In the genomic region with DNA sequence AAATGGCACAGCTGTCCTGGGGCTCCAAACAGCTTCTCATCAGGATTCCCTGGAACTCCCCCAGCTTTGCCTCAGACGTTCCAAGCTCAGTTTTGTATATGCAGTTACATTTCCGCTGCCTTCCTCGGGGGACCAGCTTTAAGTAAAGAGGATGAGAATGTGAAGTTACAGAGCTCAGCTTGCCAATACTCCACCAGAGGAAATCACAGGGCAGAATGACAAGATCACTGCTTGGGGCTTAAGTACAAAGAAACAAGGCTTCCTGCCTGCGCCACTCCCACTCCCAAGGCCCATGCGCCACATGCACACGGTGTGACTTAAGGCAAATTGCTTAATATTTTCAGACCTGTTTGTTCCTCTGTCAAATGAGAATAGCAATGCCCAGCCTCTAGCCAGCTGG, we compare ENCODE assay signal across 26 cellular contexts.
"Had no signal": no experiment of that assay in that cellular context is flagged by ENCODE, and none has a peak within 500 bp of the region (broad histone marks: within the 10 kb centered on the region; RNA-seq: fewer than 3 reads in every experiment).

No MANE protein-coding gene starts in this region.

- H3K36me3 ChIP-seq: adrenal gland, ascending aorta, gastroesophageal sphincter, sigmoid colon, spleen, tibial artery had no signal

- DNase-seq: activated B cell treated with CpG ODN at 0.5 μM for 24 hours; activated CD4-positive, alpha-beta T cell treated with anti-CD3 and anti-CD28 coated beads for 36 hours; activated CD4-positive, alpha-beta T cell treated with anti-CD3 and anti-CD28 coated beads, Interleukin-2, amount 50 U/mL, for 48 hours; activated CD8-positive, alpha-beta memory T cell treated with anti-CD3 and anti-CD28 coated beads, Interleukin-2, amount 50 U/mL, for 48 hours; activated naive CD4-positive, alpha-beta T cell; activated T-cell treated with anti-CD3 and anti-CD28 coated beads, Interleukin-2, amount 50 U/mL, for 4 hours; adrenal gland; central memory CD4-positive, alpha-beta T cell; dorsolateral prefrontal cortex; effector memory CD8-positive, alpha-beta T cell; head of caudate nucleus; nucleus accumbens; sigmoid colon; spleen; stimulated activated CD4-positive, alpha-beta T cell treated with anti-CD3 and anti-CD28 coated beads, Interleukin-4, amount 100 ng/mL, for 4 hours; T1000; tibial artery had no signal

- H3K36me3 Mint-ChIP-seq: activated naive CD8-positive, alpha-beta T cell; memory B cell had no signal

- H3K4me1 ChIP-seq: adrenal gland, ascending aorta, gastroesophageal sphincter, spleen, tibial artery had no signal

- H3K4me3 Mint-ChIP-seq: activated B cell treated with CpG ODN at 0.5 μM for 24 hours; activated CD4-positive, alpha-beta T cell treated with anti-CD3 and anti-CD28 coated beads for 36 hours; activated naive CD8-positive, alpha-beta T cell; activated T-cell treated with anti-CD3 and anti-CD28 coated beads, Interleukin-2, amount 50 U/mL, for 4 hours; effector memory CD8-positive, alpha-beta T cell; memory B cell; nephron; stimulated activated naive CD8-positive, alpha-beta T cell treated with anti-CD3 and anti-CD28 coated beads, Interleukin-15, Interleukin-2, amounts not matched to agents 100 ng/mL and 50 ng/mL, for 24 hours; T-helper 1 cell treated with Interleukin-12 subunit alpha and Interleukin-12 subunit beta and Interleukin-4 antibody, amounts not matched to agents 30 μg/mL and 1 μg/mL, for 36 hours had no signal

- H3K27ac ChIP-seq: adrenal gland, ascending aorta, dorsolateral prefrontal cortex, gastroesophageal sphincter, sigmoid colon, tibial artery had no signal

- H3K4me3 ChIP-seq: adrenal gland, ascending aorta, dorsolateral prefrontal cortex, gastroesophageal sphincter, sigmoid colon, spleen, tibial artery had no signal

- H3K27ac Mint-ChIP-seq: activated B cell treated with CpG ODN at 0.5 μM for 24 hours; activated CD4-positive, alpha-beta T cell treated with anti-CD3 and anti-CD28 coated beads for 36 hours; activated naive CD8-positive, alpha-beta T cell; activated T-helper 2 cell treated with anti-CD3 and anti-CD28 coated beads, Interferon-gamma antibody, Interleukin-2, Interleukin-4, amounts not matched to agents 10 μg/mL and 5 μg/mL and 100 μg/mL, durations not matched to agents 14 hours and 24 hours and 36 hours; effector memory CD8-positive, alpha-beta T cell; memory B cell; stimulated activated naive CD8-positive, alpha-beta T cell treated with anti-CD3 and anti-CD28 coated beads, Interleukin-15, Interleukin-2, amounts not matched to agents 100 ng/mL and 50 ng/mL, for 24 hours; T-helper 1 cell treated with Interleukin-12 subunit alpha and Interleukin-12 subunit beta and Interleukin-4 antibody, amounts not matched to agents 30 μg/mL and 1 μg/mL, for 36 hours had no signal

- H3K9me3 ChIP-seq: adrenal gland, ascending aorta, gastroesophageal sphincter, sigmoid colon, tibial artery had no signal

- H3K27me3 ChIP-seq: adrenal gland, ascending aorta, dorsolateral prefrontal cortex, gastroesophageal sphincter, sigmoid colon, spleen, tibial artery had no signal

- ATAC-seq: activated CD4-positive, alpha-beta T cell treated with anti-CD3 and anti-CD28 coated beads for 36 hours; activated T-cell treated with anti-CD3 and anti-CD28 coated beads, Interleukin-2, amount 50 U/mL, for 4 hours; effector memory CD8-positive, alpha-beta T cell; esophagus mucosa; gastroesophageal sphincter had no signal

- H3K27me3 Mint-ChIP-seq: activated B cell treated with CpG ODN at 0.5 μM for 24 hours; activated CD4-positive, alpha-beta T cell treated with anti-CD3 and anti-CD28 coated beads for 36 hours; activated naive CD8-positive, alpha-beta T cell; effector memory CD8-positive, alpha-beta T cell; memory B cell; stimulated activated naive CD8-positive, alpha-beta T cell treated with anti-CD3 and anti-CD28 coated beads, Interleukin-15, Interleukin-2, amounts not matched to agents 100 ng/mL and 50 ng/mL, for 24 hours had no signal

- H3K9me3 Mint-ChIP-seq: activated B cell treated with CpG ODN at 0.5 μM for 24 hours; stimulated activated naive CD8-positive, alpha-beta T cell treated with anti-CD3 and anti-CD28 coated beads, Interleukin-15, Interleukin-2, amounts not matched to agents 100 ng/mL and 50 ng/mL, for 24 hours had no signal

- H3K4me1 Mint-ChIP-seq: activated B cell treated with CpG ODN at 0.5 μM for 24 hours; activated CD4-positive, alpha-beta T cell treated with anti-CD3 and anti-CD28 coated beads for 36 hours; memory B cell had no signal
